In the genomic region with DNA sequence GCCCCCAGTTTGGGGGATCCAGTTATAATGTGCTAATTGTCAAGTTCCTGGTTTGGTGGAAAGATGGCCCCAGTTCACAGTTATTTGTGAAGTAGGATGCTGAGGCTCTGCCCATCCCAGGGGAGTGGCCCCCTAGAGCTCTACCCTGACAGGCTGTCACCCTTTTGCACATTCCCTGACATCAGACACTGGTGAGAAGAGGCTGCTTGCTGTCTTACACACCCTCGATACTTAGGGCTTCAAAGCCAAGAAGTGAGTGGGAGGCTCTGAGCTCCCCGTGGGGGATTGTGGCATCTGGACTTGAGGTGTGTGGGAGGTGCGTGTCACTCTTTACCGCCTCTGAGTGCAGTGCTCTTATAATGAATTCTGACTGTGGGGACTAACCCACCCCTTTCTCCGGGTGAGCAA, we compare ENCODE assay signal across 10 cellular contexts.
DNase-seq lines count a peak whose midpoint lies in the region; ATAC-seq, FAIRE-seq and TF ChIP-seq lines count a peak whose summit lies in the region.
"Had no signal": no experiment of that assay in that cellular context is flagged by ENCODE, and none has a peak within 500 bp of the region (broad histone marks: within the 10 kb centered on the region; RNA-seq: fewer than 3 reads in every experiment).

No MANE protein-coding gene starts in this region.

- TF ChIP-seq CTCF in mucosa of descending colon (IDR thresholded peaks at IDR 0.05) = no peak
- no peak for TF ChIP-seq CTCF in uterus (IDR thresholded peaks at IDR 0.05)

- H3K4me1 ChIP-seq in mucosa of descending colon (ENCODE audit: low read depth) (no peaks in the 10 kb centered on the region), uterus (no peaks in the 10 kb centered on the region)

- no peak overlapping the region for H3K27ac ChIP-seq in uterus
- H3K27ac ChIP-seq: SJSA1 had no signal

- no peaks in the 10 kb centered on the region for H3K9me3 ChIP-seq in mucosa of descending colon
- H3K9me3 ChIP-seq in uterus = no peaks in the 10 kb centered on the region
- H3K9me3 ChIP-seq: SJSA1 had no signal

- no peak for TF ChIP-seq POLR2A in uterus (IDR thresholded peaks at IDR 0.05)

- FAIRE-seq in urothelium cell line (lab: Jason Lieb, UNC) = no peak
- FAIRE-seq: islet of Langerhans had no signal

- no peak overlapping the region for H3K4me3 ChIP-seq in mucosa of descending colon
- H3K4me3 ChIP-seq in uterus = no peak overlapping the region
- H3K4me3 ChIP-seq: SJSA1 had no signal

- peak; percentile 82 for ATAC-seq in GM18861 (IDR thresholded peaks at IDR 0.05; ENCODE audit: unreplicated experiment)
- peak; percentile 89 for ATAC-seq in HG02759 (IDR thresholded peaks at IDR 0.05; ENCODE audit: unreplicated experiment)
- ATAC-seq in mucosa of descending colon = peak; percentile 18
- ATAC-seq in left ventricle myocardium superior = no peak
- ATAC-seq in Right ventricle myocardium superior (ENCODE audit: poor library complexity) = no peak

- intact Hi-C loops in mucosa of descending colon (cut with DNase I, micrococcal nuclease) (no loop called here), left ventricle myocardium superior (cut with micrococcal nuclease) (no loop called here), Right ventricle myocardium superior (cut with DNase I) (no loop called here), uterus (cut with DNase I; ENCODE audit: low total_unique reads) (no loop called here)

- H3K36me3 ChIP-seq in mucosa of descending colon (ENCODE audit: low read depth) (no peaks in the 10 kb centered on the region), uterus (no peaks in the 10 kb centered on the region)
- H3K36me3 ChIP-seq: SJSA1 had no signal

- peak; percentile 38 to 54 for DNase-seq in activated CD4-positive, alpha-beta T cell treated with anti-CD3 and anti-CD28 coated beads for 4 hours
- DNase-seq in mucosa of descending colon (no peak), left ventricle myocardium superior (no peak), Right ventricle myocardium superior (no peak), urothelium cell line (ENCODE audit: low spot score) (no peak), uterus (no peak)

- H3K27me3 ChIP-seq in uterus = no peaks in the 10 kb centered on the region
- H3K27me3 ChIP-seq: SJSA1 had no signal

Comparison
In these comparisons a context has a peak if more than half of its experiments do, and no peak if none do; other contexts are left out.
1. ATAC-seq: peak in GM18861 (single experiment), HG02759 (single experiment) and mucosa of descending colon (single experiment); none in left ventricle myocardium superior (single experiment) and Right ventricle myocardium superior (single experiment).
2. DNase-seq: peak in activated CD4-positive, alpha-beta T cell treated with anti-CD3 and anti-CD28 coated beads for 4 hours (2 of 2); none in mucosa of descending colon (0 of 3), left ventricle myocardium superior (single experiment), Right ventricle myocardium superior (single experiment), urothelium cell line (single experiment) and uterus (0 of 2).